In genomic region chr2:144331652-144332355, GRCh38 we compare ENCODE assay signal across 8 cellular contexts.
A peak's percentile ranks its signal among the peaks of the same experiment; 100 is the strongest.
DNase-seq lines count a peak whose midpoint lies in the region; ATAC-seq and TF ChIP-seq lines count a peak whose summit lies in the region.

No MANE protein-coding gene starts in this region.

- TF ChIP-seq CTCF in WERI-Rb-1 (IDR thresholded peaks at IDR 0.05; ENCODE audit: low read depth, low read length) (0 out of 2 replicates have a peak, but pooled peaks have one; percentile 28), esophagus squamous epithelium (IDR thresholded peaks at IDR 0.05) (peak in 4 of 6 experiments; percentile 7 to 19 (median 10)), natural killer cell (IDR thresholded peaks at IDR 0.05) (no peak)

- H3K36me3 Mint-ChIP-seq in natural killer cell, result no peaks in the 10 kb centered on the region

- peak overlapping the region; percentile 87 to 93 for H3K27ac Mint-ChIP-seq in natural killer cell

- H3K9me3 ChIP-seq in WERI-Rb-1 (ENCODE audit: severe bottlenecking) (no peaks in the 10 kb centered on the region), esophagus squamous epithelium (no peaks in the 10 kb centered on the region)

- H3K27ac ChIP-seq in WERI-Rb-1 (peak overlapping the region; percentile 88), esophagus squamous epithelium (peak overlapping the region; percentile 86 to 95 (median 90))

- peak; percentile 70 for ATAC-seq in GM21381 (IDR thresholded peaks at IDR 0.05; ENCODE audit: unreplicated experiment)
- peak; percentile 74 to 87 (median 78) for ATAC-seq in natural killer cell

- intact Hi-C loops in esophagus squamous epithelium (cut with DNase I), result no loop called here
- intact Hi-C loops in natural killer cell (cut with micrococcal nuclease), result loop anchor here (5.0 kb wide), 2 partner anchors 125 to 190 kb away; partner anchors contain the start of gene ZEB2

- peak overlapping the region; percentile 79 for H3K4me3 ChIP-seq in WERI-Rb-1 (ENCODE audit: low read depth, low read length)
- H3K4me3 ChIP-seq in esophagus squamous epithelium, result peak overlapping the region; percentile 79 to 91 (median 86)

- DNase-seq in NCI-H2196 treated with DMSO at 0.1 percent for 48 hours (lab: John Stamatoyannopoulos, UW; ENCODE audit: unreplicated experiment) (peak; percentile 38), NCI-H2196 (lab: John Stamatoyannopoulos, UW; ENCODE audit: unreplicated experiment) (no peak), HK-2 (ENCODE audit: unreplicated experiment) (peak; percentile 78), WERI-Rb-1 (peak; percentile 70), esophagus squamous epithelium (lab: John Stamatoyannopoulos, UW) (no peak), natural killer cell (no peak), NCI-H524 treated with DMSO at 0.1 percent for 48 hours (lab: John Stamatoyannopoulos, UW) (no peak)

- peak overlapping the region; percentile 91 for H3K4me3 Mint-ChIP-seq in natural killer cell

- WGBS in esophagus squamous epithelium, 2 donors, result 3% methylated on average over 8 to 9 of the region's 67 CpGs

- no peaks in the 10 kb centered on the region for H3K9me3 Mint-ChIP-seq in natural killer cell

- TF ChIP-seq POLR2A in esophagus squamous epithelium (IDR thresholded peaks at IDR 0.05), result peak in 1 of 4 donors; percentile 11

- peaks cover 43 to 46% of the 10 kb centered on the region in 2 donors for H3K4me1 Mint-ChIP-seq in natural killer cell

- H3K4me1 ChIP-seq in esophagus squamous epithelium, result peaks cover 0 to 22% (median 5%) of the 10 kb centered on the region in 3 donors

- H3K27me3 ChIP-seq in WERI-Rb-1 (ENCODE audit: insufficient read depth, low read depth, severe bottlenecking) (no peaks in the 10 kb centered on the region), esophagus squamous epithelium (no peaks in the 10 kb centered on the region)

- H3K27me3 Mint-ChIP-seq in natural killer cell (ENCODE audit: low read depth in 2 of 2), result no peaks in the 10 kb centered on the region

- H3K36me3 ChIP-seq in WERI-Rb-1, result no peaks in the 10 kb centered on the region
- no peaks in the 10 kb centered on the region for H3K36me3 ChIP-seq in esophagus squamous epithelium

Comparison
In these comparisons a context has a peak if more than half of its experiments do, and no peak if none do; other contexts are left out.
1. DNase-seq: peak in NCI-H2196 treated with DMSO at 0.1 percent for 48 hours (single experiment), HK-2 (single experiment) and WERI-Rb-1 (single experiment); none in NCI-H2196 (single experiment), esophagus squamous epithelium (single experiment), natural killer cell (single experiment) and NCI-H524 treated with DMSO at 0.1 percent for 48 hours (single experiment).